In genomic region chr2:85230637-85231036, GRCh38 we compare ENCODE assay signal across 2 cellular contexts.
TF ChIP-seq lines count a peak whose summit lies in the region.

No MANE protein-coding gene starts in this region.

TF ChIP-seq in GM23338, 12 proteins besides CTCF, POLR2A, EP300 and RAD21 (continued from another document):
- no peak for TF ChIP-seq ZNF462 (CRISPR knock-in tag; IDR thresholded peaks at IDR 0.05)
- no peak for TF ChIP-seq ZNF331 (CRISPR knock-in tag; IDR thresholded peaks at IDR 0.05; ENCODE audit: low read depth)
- no peak for TF ChIP-seq JUNB (IDR thresholded peaks at IDR 0.05; ENCODE audit: unreplicated experiment)
- no peak for TF ChIP-seq ETS1 (IDR thresholded peaks at IDR 0.05)

TF ChIP-seq in WTC11, 78 proteins besides CTCF, POLR2A, EP300 and RAD21 (continued from another document):
- TF ChIP-seq STAT6 (CRISPR knock-in tag; conservative IDR thresholded peaks at IDR 0.05; ENCODE audit: low read depth) (no peak), ATF3 (CRISPR knock-in tag; conservative IDR thresholded peaks at IDR 0.05) (no peak)
